In genomic region chr6:41257369-41258195, GRCh38 we compare ENCODE assay signal across 11 cellular contexts. TPM values are rescaled to one million over a fixed set of nuclear protein-coding genes. Genes with fewer than 3 reads are reported as not detected.
DNase-seq lines count a peak whose midpoint lies in the region; ATAC-seq and TF ChIP-seq lines count a peak whose summit lies in the region.
"Had no signal": no experiment of that assay in that cellular context is flagged by ENCODE, and none has a peak within 500 bp of the region (broad histone marks: within the 10 kb centered on the region; RNA-seq: fewer than 3 reads in every experiment).

No MANE protein-coding gene starts in this region.

- H3K4me3 ChIP-seq in A673 (ENCODE audit: low read depth, low read length, poor library complexity, severe bottlenecking) (peak overlapping the region; percentile 7), KMS-11 (IDR thresholded peaks at IDR 0.05; ENCODE audit: insufficient read depth, low read depth, low read length) (no peak overlapping the region), neuronal stem cell (ENCODE audit: low read length in 2 of 2) (no peak overlapping the region)
- H3K4me3 ChIP-seq: PC-9 had no signal

- no peak for TF ChIP-seq CTCF in A673 (conservative IDR thresholded peaks at IDR 0.05; ENCODE audit: low read depth, low read length)
- no peak for TF ChIP-seq CTCF in KMS-11 (conservative IDR thresholded peaks at IDR 0.05; ENCODE audit: low read depth, low read length)

- ATAC-seq in GM19467 (IDR thresholded peaks at IDR 0.05; ENCODE audit: unreplicated experiment), result no peak

- no peak overlapping the region for H4K91ac ChIP-seq in neuronal stem cell (ENCODE audit: low read depth, low read length, poor library complexity)

- no peak overlapping the region for H2BK12ac ChIP-seq in neuronal stem cell (ENCODE audit: low read length)

- no peaks in the 10 kb centered on the region for H3K79me1 ChIP-seq in neuronal stem cell (ENCODE audit: low read depth, low read length)

- no peaks in the 10 kb centered on the region for H3K79me2 ChIP-seq in KMS-11 (ENCODE audit: insufficient read depth, low read depth)

- H4K20me1 ChIP-seq in KMS-11 (ENCODE audit: insufficient read depth), result no peaks in the 10 kb centered on the region

- no peaks in the 10 kb centered on the region for H3K27me3 ChIP-seq in A673 (replicated peaks; ENCODE audit: insufficient read depth, low read depth, low read length, poor library complexity)
- H3K27me3 ChIP-seq in KMS-11 (ENCODE audit: insufficient read depth, low read depth), result no peaks in the 10 kb centered on the region
- peaks cover 0 to 4% (median 0%) of the 10 kb centered on the region in 3 experiments for H3K27me3 ChIP-seq in neuronal stem cell (ENCODE audit: control insufficient read depth in 3 of 3, insufficient read depth in 3 of 3, low read depth in 1 of 3, low read length in 3 of 3)

- no peak overlapping the region for H3K23ac ChIP-seq in neuronal stem cell (ENCODE audit: low read depth, low read length, poor library complexity)

- peak overlapping the region; percentile 87 for H3K4me2 ChIP-seq in KMS-11
- no peak overlapping the region for H3K4me2 ChIP-seq in neuronal stem cell (ENCODE audit: insufficient read depth, low read length, poor library complexity, severe bottlenecking)
- H3K4me2 ChIP-seq: PC-9 had no signal

- BruUV-seq in A673 (replicated peaks; lab: Mats Ljungman, UMichigan), result no TSS peak

- peak overlapping the region; percentile 48; the same call in 1 of the 2 replicates for H2AFZ ChIP-seq in KMS-11 (ENCODE audit: low read depth)
- no peak overlapping the region for H2AFZ ChIP-seq in neuronal stem cell (ENCODE audit: low read length)
- H2AFZ ChIP-seq: PC-9 had no signal

- no peak overlapping the region for H2AK5ac ChIP-seq in neuronal stem cell (ENCODE audit: low read depth, low read length)

- H3K27ac ChIP-seq in A673 (ENCODE audit: low read depth, low read length, poor library complexity, severe bottlenecking), result peak overlapping the region; percentile 90
- peak overlapping the region; percentile 92 for H3K27ac ChIP-seq in KMS-11
- H3K27ac ChIP-seq in neuronal stem cell (replicated peaks; ENCODE audit: low read length), result no peak overlapping the region
- H3K27ac ChIP-seq: PC-9 had no signal

- H2BK120ac ChIP-seq in neuronal stem cell (ENCODE audit: low read depth, low read length), result no peak overlapping the region

- H3K36me3 ChIP-seq in A673 (ENCODE audit: insufficient read depth, low read length, poor library complexity, severe bottlenecking), result no peaks in the 10 kb centered on the region
- no peaks in the 10 kb centered on the region for H3K36me3 ChIP-seq in KMS-11 (ENCODE audit: insufficient read depth)
- H3K36me3 ChIP-seq in neuronal stem cell (replicated peaks in 1 of 2; ENCODE audit: control insufficient read depth in 2 of 2, insufficient read depth in 2 of 2, low read length in 2 of 2), result no peaks in the 10 kb centered on the region

- no peak overlapping the region for H3K18ac ChIP-seq in neuronal stem cell (ENCODE audit: low read length)

- H2BK5ac ChIP-seq in neuronal stem cell (ENCODE audit: low read length), result no peak overlapping the region

- H3K9ac ChIP-seq in KMS-11 (peak overlapping the region; percentile 23; the same call in 1 of the 2 replicates), neuronal stem cell (ENCODE audit: low read depth, low read length, poor library complexity) (no peak overlapping the region)

- no peak overlapping the region for H3K4ac ChIP-seq in neuronal stem cell (ENCODE audit: low read length)

- WGBS in neuronal stem cell (ENCODE audit: extremely low coverage in 2 of 2, insufficient read length in 2 of 2, insufficient replicate concordance in 1 of 2), 2 donors, result no CpG with 5 or more reads among the region's 2 CpGs

- H3K9me3 ChIP-seq in A673 (ENCODE audit: low read depth, low read length, poor library complexity, severe bottlenecking) (peaks cover 17% of the 10 kb centered on the region), neuronal stem cell (replicated peaks in 1 of 2; ENCODE audit: control insufficient read depth in 2 of 2, insufficient read depth in 1 of 2, low read depth in 1 of 2, low read length in 2 of 2) (no peaks in the 10 kb centered on the region)

- no peak overlapping the region for H2BK15ac ChIP-seq in neuronal stem cell (ENCODE audit: low read length)

- H3K4me1 ChIP-seq in A673 (ENCODE audit: insufficient read depth, low read length, poor library complexity, severe bottlenecking) (peaks cover 44% of the 10 kb centered on the region), KMS-11 (ENCODE audit: low read depth, poor library complexity, severe bottlenecking) (peaks cover 66% of the 10 kb centered on the region), neuronal stem cell (ENCODE audit: control insufficient read depth in 2 of 2, insufficient read depth in 1 of 2, low read depth in 1 of 2, low read length in 2 of 2) (no peaks in the 10 kb centered on the region)

- no peak overlapping the region for H3K14ac ChIP-seq in neuronal stem cell (ENCODE audit: low read length)

- POLR2A ChIA-PET in A673 (lab: Charles Lee; ENCODE audit: low non-redundant PET), result interaction anchor here (0.8 kb wide), 1 partner anchor 1900 kb away, joined by 4 read pairs; no protein-coding TSS in a partner anchor

- DNase-seq in A673 (ENCODE audit: low spot score), result peak; percentile 96
- peak; percentile 40 to 51 for DNase-seq in SHP77 (lab: John Stamatoyannopoulos, UW)
- peak; percentile 7 for DNase-seq in glomerular visceral epithelial cell (ENCODE audit: extremely low spot score)
- no peak for DNase-seq in neuronal stem cell (ENCODE audit: low spot score)
- DNase-seq in NCI-H1694 treated with DMSO at 0.1 percent for 48 hours (lab: John Stamatoyannopoulos, UW), result no peak
- DNase-seq in globus pallidus (ENCODE audit: low spot score), result no peak
- DNase-seq: AML-193 had no signal

- intact Hi-C loops in A673 (cut with micrococcal nuclease; ENCODE audit: unreplicated experiment), result no loop called here

- H4K8ac ChIP-seq in neuronal stem cell (ENCODE audit: low read depth, low read length), result no peak overlapping the region

- CTCF ChIA-PET in A673 (lab: Charles Lee), result interaction anchor here (0.5 kb wide), 1 partner anchor 20 kb away, joined by 5 read pairs; no protein-coding TSS in a partner anchor

RNA-seq across cellular contexts. Expression of gene TREM1, which starts 28.9 kb away (rescaled TPM):
- not detected in 2 replicates for total RNA-seq in A673 (2021)
- not detected for polyA plus RNA-seq in neuronal stem cell (2013, experiment 1 of 2)
- not detected for polyA plus RNA-seq in neuronal stem cell (2013, experiment 2 of 2)
- total RNA-seq: PC-9 had no signal

RNA-seq across cellular contexts. Expression of gene TREML4, which starts 29.4 kb away (rescaled TPM):
- total RNA-seq in A673 (2021), result not detected in 2 replicates
- polyA plus RNA-seq in neuronal stem cell (2013, experiment 1 of 2), result not detected
- not detected for polyA plus RNA-seq in neuronal stem cell (2013, experiment 2 of 2)
- total RNA-seq: PC-9, subcutaneous adipose tissue had no signal

RNA-seq across cellular contexts. Expression of gene TREML2, which starts 56.6 kb away (rescaled TPM):
- not detected in 2 replicates for total RNA-seq in A673 (2021)
- polyA plus RNA-seq in neuronal stem cell (2013, experiment 1 of 2), result 0.01 TPM
- not detected for polyA plus RNA-seq in neuronal stem cell (2013, experiment 2 of 2)
- total RNA-seq: PC-9 had no signal

Comparison
In these comparisons a context has a peak if more than half of its experiments do, and no peak if none do; other contexts are left out.
1. DNase-seq: peak in A673 (single experiment), SHP77 (2 of 2) and glomerular visceral epithelial cell (single experiment); none in neuronal stem cell (single experiment), NCI-H1694 treated with DMSO at 0.1 percent for 48 hours (single experiment) and globus pallidus (single experiment).